Comparison of ENCODE assay signal across 13 cellular contexts in the genomic region with DNA sequence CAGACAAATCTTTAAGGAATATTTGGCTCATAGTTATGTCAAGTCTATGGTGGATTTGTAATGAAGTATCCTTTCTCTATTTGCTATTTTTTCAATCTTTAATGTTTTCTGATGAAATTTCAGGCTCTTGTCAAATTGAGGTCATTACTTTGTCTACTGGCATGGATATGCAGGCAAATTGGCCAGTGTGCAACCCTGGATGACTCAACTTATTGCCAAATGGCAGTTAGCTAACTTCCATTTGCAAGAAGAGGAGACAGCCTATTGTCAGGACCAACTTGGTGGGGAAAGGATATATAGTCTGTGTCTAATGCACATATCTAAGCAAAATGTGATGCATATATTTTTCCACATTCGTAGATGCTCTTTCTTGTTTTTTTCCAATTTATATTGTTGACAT.
A peak's percentile ranks its signal among the peaks of the same experiment; 100 is the strongest.
DNase-seq lines count a peak whose midpoint lies in the region; ATAC-seq and TF ChIP-seq lines count a peak whose summit lies in the region.
"Had no signal": no experiment of that assay in that cellular context is flagged by ENCODE, and none has a peak within 500 bp of the region (broad histone marks: within the 10 kb centered on the region; RNA-seq: fewer than 3 reads in every experiment).

No MANE protein-coding gene starts in this region.

- intact Hi-C loops in natural killer cell (cut with micrococcal nuclease), result no loop called here

- H3K4me1 Mint-ChIP-seq in natural killer cell, result no peaks in the 10 kb centered on the region
- peaks cover 0 to 7% of the 10 kb centered on the region in 2 donors for H3K4me1 Mint-ChIP-seq in effector memory CD8-positive, alpha-beta T cell (ENCODE audit: low read depth in 2 of 2)
- H3K4me1 Mint-ChIP-seq: nephron had no signal

- H3K9me3 Mint-ChIP-seq in natural killer cell, result no peaks in the 10 kb centered on the region
- no peaks in the 10 kb centered on the region for H3K9me3 Mint-ChIP-seq in effector memory CD8-positive, alpha-beta T cell
- H3K9me3 Mint-ChIP-seq: nephron had no signal

- H3K27me3 Mint-ChIP-seq in natural killer cell (ENCODE audit: low read depth in 2 of 2), result no peaks in the 10 kb centered on the region
- H3K27me3 Mint-ChIP-seq in effector memory CD8-positive, alpha-beta T cell, result no peaks in the 10 kb centered on the region

- no peaks in the 10 kb centered on the region for H3K27me3 ChIP-seq in foreskin keratinocyte

- no peak overlapping the region for H3K27ac ChIP-seq in RWPE1
- H3K27ac ChIP-seq in foreskin keratinocyte, result no peak overlapping the region
- H3K27ac ChIP-seq: VCaP had no signal

- no peak overlapping the region for H3K27ac Mint-ChIP-seq in natural killer cell
- H3K27ac Mint-ChIP-seq in effector memory CD8-positive, alpha-beta T cell, result no peak overlapping the region
- H3K27ac Mint-ChIP-seq: nephron had no signal

- TF ChIP-seq CTCF in RWPE1 (conservative IDR thresholded peaks at IDR 0.05; ENCODE audit: low read depth) (no peak), foreskin keratinocyte (conservative IDR thresholded peaks at IDR 0.05) (no peak), natural killer cell (IDR thresholded peaks at IDR 0.05) (no peak)

- CTCF ChIA-PET in RWPE1 (lab: Yijun Ruan, JAX), result interaction anchor here (0.8 kb wide), 1 partner anchor 244 kb away, joined by 4 read pairs; no protein-coding TSS in a partner anchor

- H3K36me3 Mint-ChIP-seq in natural killer cell, result no peaks in the 10 kb centered on the region
- H3K36me3 Mint-ChIP-seq in effector memory CD8-positive, alpha-beta T cell (ENCODE audit: insufficient read depth), result no peaks in the 10 kb centered on the region

- H3K4me3 Mint-ChIP-seq in natural killer cell, result no peak overlapping the region
- H3K4me3 Mint-ChIP-seq in effector memory CD8-positive, alpha-beta T cell, result no peak overlapping the region
- H3K4me3 Mint-ChIP-seq: nephron had no signal

- no peak for ATAC-seq in foreskin keratinocyte
- no peak for ATAC-seq in natural killer cell
- ATAC-seq in effector memory CD8-positive, alpha-beta T cell (replicated peaks), result no peak
- ATAC-seq: HCT116 had no signal

- DNase-seq in A172 (ENCODE audit: low spot score) (peak; percentile 8), GM04503 (ENCODE audit: low read depth) (peak; percentile 76), RWPE1 (ENCODE audit: low spot score) (peak; percentile 26), foreskin keratinocyte (peak; percentile 11 to 47), retina (no peak), natural killer cell (no peak)
- no peak for DNase-seq in activated CD4-positive, alpha-beta T cell treated with anti-CD3 and anti-CD28 coated beads for 1 hour
- no peak for DNase-seq in effector memory CD8-positive, alpha-beta T cell
- DNase-seq: islet precursor cell, KG1 had no signal

- no peaks in the 10 kb centered on the region for H3K4me1 ChIP-seq in foreskin keratinocyte

- POLR2A ChIA-PET in RWPE1 (lab: Yijun Ruan, JAX; ENCODE audit: low non-redundant PET), result no interaction called here

Comparison
In these comparisons a context has a peak if more than half of its experiments do, and no peak if none do; other contexts are left out.
1. DNase-seq: peak in A172 (single experiment), GM04503 (single experiment), RWPE1 (single experiment) and foreskin keratinocyte (2 of 2); none in activated CD4-positive, alpha-beta T cell treated with anti-CD3 and anti-CD28 coated beads for 1 hour (single experiment), retina (single experiment), natural killer cell (single experiment) and effector memory CD8-positive, alpha-beta T cell (0 of 3).